Comparison of ENCODE assay signal across 11 cellular contexts in the genomic region with DNA sequence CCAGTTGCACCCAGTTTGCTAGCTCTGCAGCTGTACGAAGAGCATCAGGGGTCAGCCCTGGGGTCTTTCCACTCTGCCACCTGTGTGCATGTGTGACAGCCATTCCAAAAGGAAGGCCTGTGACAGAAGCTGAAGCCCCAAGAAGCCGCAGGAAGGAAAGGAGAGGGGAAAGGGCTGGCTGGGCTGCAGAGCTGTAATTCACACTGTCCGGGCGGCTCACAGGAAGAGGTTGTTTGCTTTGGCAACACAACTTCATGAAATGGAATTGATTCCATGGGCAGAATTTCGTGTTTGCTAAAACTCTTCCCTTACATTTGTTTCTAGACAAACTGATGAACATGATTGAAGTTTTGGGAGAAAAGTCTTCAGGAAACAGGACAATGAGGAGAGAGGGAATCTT. TPM values are rescaled to one million over a fixed set of nuclear protein-coding genes. Genes with fewer than 3 reads are reported as not detected.
A peak's percentile ranks its signal among the peaks of the same experiment; 100 is the strongest.
DNase-seq lines count a peak whose midpoint lies in the region; ATAC-seq and TF ChIP-seq lines count a peak whose summit lies in the region.
"Had no signal": no experiment of that assay in that cellular context is flagged by ENCODE, and none has a peak within 500 bp of the region (broad histone marks: within the 10 kb centered on the region; RNA-seq: fewer than 3 reads in every experiment).

No MANE protein-coding gene starts in this region.

- H3K9me2 ChIP-seq in MM.1S (replicated peaks; ENCODE audit: insufficient read depth, low read length), result no peaks in the 10 kb centered on the region

- H3K27ac Mint-ChIP-seq in CD8-positive, alpha-beta T cell, result peak overlapping the region; percentile 70
- H3K27ac Mint-ChIP-seq: neural progenitor cell had no signal

- peaks cover 38% of the 10 kb centered on the region for H3K36me3 ChIP-seq in CD8-positive, alpha-beta T cell (ENCODE audit: insufficient read depth, low read length)
- H3K36me3 ChIP-seq in prostate gland (no peaks in the 10 kb centered on the region), MM.1S (replicated peaks; ENCODE audit: insufficient read depth, low read length) (no peaks in the 10 kb centered on the region)
- H3K36me3 ChIP-seq: neural progenitor cell had no signal

- no peaks in the 10 kb centered on the region for H3K27me3 ChIP-seq in CD8-positive, alpha-beta T cell (ENCODE audit: insufficient read depth, low read length)
- H3K27me3 ChIP-seq in prostate gland (replicated peaks; ENCODE audit: insufficient read depth) (no peaks in the 10 kb centered on the region), MM.1S (replicated peaks; ENCODE audit: insufficient read depth, low read length) (no peaks in the 10 kb centered on the region)
- H3K27me3 ChIP-seq: neural progenitor cell had no signal

- no peak overlapping the region for H2AFZ ChIP-seq in MM.1S (ENCODE audit: low read length)
- H2AFZ ChIP-seq: neural progenitor cell had no signal

- no peak for TF ChIP-seq POLR2A in prostate gland (IDR thresholded peaks at IDR 0.05)

- no peak overlapping the region for H3K4me3 Mint-ChIP-seq in CD8-positive, alpha-beta T cell
- H3K4me3 Mint-ChIP-seq: neural progenitor cell had no signal

- WGBS in prostate gland, result 30% methylated on average over 5 of the region's 5 CpGs

- no peak overlapping the region for H3K4me2 ChIP-seq in MM.1S (ENCODE audit: low read depth, low read length)
- H3K4me2 ChIP-seq: neural progenitor cell had no signal

- peaks cover 63% of the 10 kb centered on the region for H3K4me1 Mint-ChIP-seq in CD8-positive, alpha-beta T cell (ENCODE audit: low read depth)

- no peaks in the 10 kb centered on the region for H3F3A ChIP-seq in MM.1S (ENCODE audit: insufficient read depth, low read length)

- no peaks in the 10 kb centered on the region for H3K79me2 ChIP-seq in MM.1S (ENCODE audit: low read length)

- no peak for TF ChIP-seq CTCF in CD8-positive, alpha-beta T cell (IDR thresholded peaks at IDR 0.05)
- TF ChIP-seq CTCF in VCaP (conservative IDR thresholded peaks at IDR 0.05) (no peak), prostate gland (IDR thresholded peaks at IDR 0.05) (no peak), MM.1S (IDR thresholded peaks at IDR 0.05; ENCODE audit: low read length) (no peak)

- H3K27me3 Mint-ChIP-seq in CD8-positive, alpha-beta T cell (ENCODE audit: low read depth), result no peaks in the 10 kb centered on the region

- H3K36me3 Mint-ChIP-seq in CD8-positive, alpha-beta T cell, result peaks cover 73% of the 10 kb centered on the region

- no peak overlapping the region for H3K9ac ChIP-seq in MM.1S (ENCODE audit: low read length)
- H3K9ac ChIP-seq: neural progenitor cell had no signal

- CTCF ChIA-PET in CD8-positive, alpha-beta T cell (lab: Charles Lee), result no interaction called here

- no peaks in the 10 kb centered on the region for H4K20me1 ChIP-seq in MM.1S (ENCODE audit: insufficient read depth, low read length)

- POLR2A ChIA-PET in CD8-positive, alpha-beta T cell (lab: Charles Lee), result interaction anchor here (1.4 kb wide), 1 partner anchor 10 kb away, joined by 3 read pairs; no protein-coding TSS in a partner anchor

- no peak overlapping the region for H3K4me3 ChIP-seq in CD8-positive, alpha-beta T cell (ENCODE audit: low read depth, low read length)
- H3K4me3 ChIP-seq in prostate gland (no peak overlapping the region), MM.1S (ENCODE audit: low read length) (no peak overlapping the region)
- H3K4me3 ChIP-seq: neural progenitor cell had no signal

- DNase-seq in CD8-positive, alpha-beta T cell, result peak in 1 of 7 experiments; percentile 0
- DNase-seq in fibroblast of peridontal ligament (ENCODE audit: extremely low read depth), result peak; percentile 45
- peak; percentile 28 for DNase-seq in prostate gland (ENCODE audit: low spot score)
- DNase-seq in MM.1S, result no peak
- no peak for DNase-seq in LoVo (ENCODE audit: low spot score)
- DNase-seq: islet precursor cell had no signal

- no peak overlapping the region for H3K27ac ChIP-seq in CD8-positive, alpha-beta T cell (ENCODE audit: low read depth, low read length)
- peak overlapping the region; percentile 72 for H3K27ac ChIP-seq in VCaP
- H3K27ac ChIP-seq in prostate gland, result peak overlapping the region; percentile 72 to 84
- no peak overlapping the region for H3K27ac ChIP-seq in MM.1S (ENCODE audit: low read length)
- H3K27ac ChIP-seq: neural progenitor cell had no signal

- no peak for ATAC-seq in CD8-positive, alpha-beta T cell
- ATAC-seq in HG03521 (IDR thresholded peaks at IDR 0.05; ENCODE audit: unreplicated experiment), result no peak
- ATAC-seq in activated CD4-positive, CD25-positive, alpha-beta regulatory T cell treated with anti-CD3 and anti-CD28 coated beads, Interleukin-2, amount 50 U/mL, for 24 hours, result no peak

- H3K9me3 Mint-ChIP-seq in CD8-positive, alpha-beta T cell, result no peaks in the 10 kb centered on the region
- H3K9me3 Mint-ChIP-seq: neural progenitor cell had no signal

- H3K4me1 ChIP-seq in CD8-positive, alpha-beta T cell (ENCODE audit: insufficient read depth, low read length), result peaks cover 59% of the 10 kb centered on the region
- H3K4me1 ChIP-seq in prostate gland (replicated peaks), result peaks cover 29% of the 10 kb centered on the region
- H3K4me1 ChIP-seq in MM.1S (ENCODE audit: low read length), result peaks cover 16% of the 10 kb centered on the region
- H3K4me1 ChIP-seq: neural progenitor cell had no signal

- intact Hi-C loops in CD8-positive, alpha-beta T cell (cut with DNase I, micrococcal nuclease), result no loop called here
- intact Hi-C loops in prostate gland (cut with DNase I), result no loop called here

- no peaks in the 10 kb centered on the region for H3K9me3 ChIP-seq in CD8-positive, alpha-beta T cell (ENCODE audit: low read length)
- no peaks in the 10 kb centered on the region for H3K9me3 ChIP-seq in prostate gland
- no peaks in the 10 kb centered on the region for H3K9me3 ChIP-seq in MM.1S (replicated peaks; ENCODE audit: insufficient read depth, low read length)

RNA-seq across cellular contexts. Expression of gene TMEM204, which starts 14.8 kb away (rescaled TPM):
- total RNA-seq in CD8-positive, alpha-beta T cell, result 1 to 10 TPM; 6.8 to 7.3 TPM
- 10 to 100 TPM; 20.7 to 33.9 TPM for total RNA-seq in prostate gland

RNA-seq across cellular contexts. Expression of gene TELO2, which starts 55.1 kb away (rescaled TPM):
- 10 to 100 TPM; 23.0 to 23.6 TPM for total RNA-seq in CD8-positive, alpha-beta T cell
- 10 to 100 TPM; 35.1 to 53.5 TPM for total RNA-seq in prostate gland

RNA-seq across cellular contexts. Expression of gene PTX4, which starts 59.5 kb away (rescaled TPM):
- total RNA-seq in CD8-positive, alpha-beta T cell, result not detected
- 1 to 10 TPM in 1 of 2 donors, not detected in 1; 2.2 TPM for total RNA-seq in prostate gland
- total RNA-seq: T-helper 2 cell treated with Interferon-gamma antibody and Interleukin-4, amounts not matched to agents 100 ng/mL and 5 ng/mL, for 36 hours had no signal

Comparison
In these comparisons a context has a peak if more than half of its experiments do, and no peak if none do; other contexts are left out.
1. DNase-seq: peak in fibroblast of peridontal ligament (single experiment) and prostate gland (single experiment); none in MM.1S (single experiment) and LoVo (single experiment).
2. H3K27ac ChIP-seq: peak in VCaP (single experiment) and prostate gland (2 of 2); none in CD8-positive, alpha-beta T cell (single experiment) and MM.1S (single experiment).